In genomic region chr2:26008851-26009566, GRCh38 we compare ENCODE assay signal across 8 cellular contexts. TPM values are rescaled to one million over a fixed set of nuclear protein-coding genes. Genes with fewer than 3 reads are reported as not detected.
DNase-seq lines count a peak whose midpoint lies in the region; ATAC-seq and TF ChIP-seq lines count a peak whose summit lies in the region.

No MANE protein-coding gene starts in this region.

- H3K4me1 ChIP-seq in naive thymus-derived CD4-positive, alpha-beta T cell (ENCODE audit: control insufficient read depth in 2 of 2, insufficient read depth in 2 of 2, low read length in 2 of 2), result no peaks in the 10 kb centered on the region

- H3K9me3 ChIP-seq in naive thymus-derived CD4-positive, alpha-beta T cell (ENCODE audit: control insufficient read depth in 2 of 3, low read length in 3 of 3), result no peaks in the 10 kb centered on the region

- no peak for TF ChIP-seq CTCF in C4-2B (conservative IDR thresholded peaks at IDR 0.05)

- peak; percentile 93 for ATAC-seq in naive thymus-derived CD4-positive, alpha-beta T cell
- ATAC-seq in GM18907 (IDR thresholded peaks at IDR 0.05; ENCODE audit: unreplicated experiment), result no peak

- no peak overlapping the region for H3K4me3 ChIP-seq in naive thymus-derived CD4-positive, alpha-beta T cell (ENCODE audit: low read length)

- H3K27ac Mint-ChIP-seq in naive thymus-derived CD4-positive, alpha-beta T cell, result no peak overlapping the region
- no peak overlapping the region for H3K27ac Mint-ChIP-seq in activated CD4-positive, alpha-beta T cell treated with anti-CD3 and anti-CD28 coated beads, Interleukin-2, amount 10 ng/mL, durations not matched to agents 24 days and 14 days
- H3K27ac Mint-ChIP-seq in activated CD4-positive, alpha-beta T cell treated with anti-CD3 and anti-CD28 coated beads, Interleukin-2, amount 10 ng/mL, durations not matched to agents 7 days and 5 days, result no peak overlapping the region

- H3K36me3 ChIP-seq in naive thymus-derived CD4-positive, alpha-beta T cell (ENCODE audit: control insufficient read depth in 2 of 3, insufficient read depth in 3 of 3, low read length in 3 of 3), result no peaks in the 10 kb centered on the region

- DNase-seq in NOMO-1 (lab: John Stamatoyannopoulos, UW; ENCODE audit: unreplicated experiment in 2 of 2) (peak; percentile 98 to 99), epithelial cell of prostate (ENCODE audit: low read depth, low spot score) (peak; percentile 99), G401 (ENCODE audit: low spot score) (no peak)
- DNase-seq in naive thymus-derived CD4-positive, alpha-beta T cell, result no peak
- no peak for DNase-seq in activated CD4-positive, alpha-beta T cell treated with anti-CD3 and anti-CD28 coated beads, Interleukin-2, amount 10 ng/mL, durations not matched to agents 24 days and 14 days
- no peak for DNase-seq in activated CD4-positive, alpha-beta T cell treated with anti-CD3 and anti-CD28 coated beads, Interleukin-2, amount 10 ng/mL, durations not matched to agents 7 days and 5 days

- no peak overlapping the region for H3K4me3 Mint-ChIP-seq in naive thymus-derived CD4-positive, alpha-beta T cell
- no peak overlapping the region for H3K4me3 Mint-ChIP-seq in activated CD4-positive, alpha-beta T cell treated with anti-CD3 and anti-CD28 coated beads, Interleukin-2, amount 10 ng/mL, durations not matched to agents 24 days and 14 days
- H3K4me3 Mint-ChIP-seq in activated CD4-positive, alpha-beta T cell treated with anti-CD3 and anti-CD28 coated beads, Interleukin-2, amount 10 ng/mL, durations not matched to agents 7 days and 5 days, result no peak overlapping the region

- H3K27me3 ChIP-seq in naive thymus-derived CD4-positive, alpha-beta T cell (ENCODE audit: control insufficient read depth in 2 of 2, insufficient read depth in 2 of 2, low read length in 2 of 2), result no peaks in the 10 kb centered on the region

- CTCF ChIA-PET in naive thymus-derived CD4-positive, alpha-beta T cell (lab: Charles Lee), result no interaction called here
- CTCF ChIA-PET in activated CD4-positive, alpha-beta T cell treated with anti-CD3 and anti-CD28 coated beads, Interleukin-2, amount 10 ng/mL, durations not matched to agents 7 days and 5 days (lab: Charles Lee), result no interaction called here

- in situ Hi-C loops in G401 (cut with HindIII; ENCODE audit: low sequenced_read_pairs), result no loop called here

- H3K27ac ChIP-seq in C4-2B, result 0 out of 2 replicates have a peak overlapping the region, but pooled peaks have one; percentile 21
- H3K27ac ChIP-seq in epithelial cell of prostate, result peak overlapping the region; percentile 97
- H3K27ac ChIP-seq in naive thymus-derived CD4-positive, alpha-beta T cell (ENCODE audit: low read depth, low read length), result no peak overlapping the region

- no peaks in the 10 kb centered on the region for H3K36me3 Mint-ChIP-seq in naive thymus-derived CD4-positive, alpha-beta T cell
- H3K36me3 Mint-ChIP-seq in activated CD4-positive, alpha-beta T cell treated with anti-CD3 and anti-CD28 coated beads, Interleukin-2, amount 10 ng/mL, durations not matched to agents 24 days and 14 days (ENCODE audit: low read depth), result no peaks in the 10 kb centered on the region
- H3K36me3 Mint-ChIP-seq in activated CD4-positive, alpha-beta T cell treated with anti-CD3 and anti-CD28 coated beads, Interleukin-2, amount 10 ng/mL, durations not matched to agents 7 days and 5 days (ENCODE audit: low read depth), result no peaks in the 10 kb centered on the region

- intact Hi-C loops in naive thymus-derived CD4-positive, alpha-beta T cell (cut with micrococcal nuclease), result no loop called here
- intact Hi-C loops in activated CD4-positive, alpha-beta T cell treated with anti-CD3 and anti-CD28 coated beads, Interleukin-2, amount 10 ng/mL, durations not matched to agents 24 days and 14 days (cut with micrococcal nuclease), result no loop called here

- H3K9me3 Mint-ChIP-seq in naive thymus-derived CD4-positive, alpha-beta T cell, result peaks cover 0 to 5% (median 0%) of the 10 kb centered on the region in 11 donors
- no peaks in the 10 kb centered on the region for H3K9me3 Mint-ChIP-seq in activated CD4-positive, alpha-beta T cell treated with anti-CD3 and anti-CD28 coated beads, Interleukin-2, amount 10 ng/mL, durations not matched to agents 24 days and 14 days
- H3K9me3 Mint-ChIP-seq in activated CD4-positive, alpha-beta T cell treated with anti-CD3 and anti-CD28 coated beads, Interleukin-2, amount 10 ng/mL, durations not matched to agents 7 days and 5 days, result peaks cover 4% of the 10 kb centered on the region

- H3K27me3 Mint-ChIP-seq in naive thymus-derived CD4-positive, alpha-beta T cell, result peaks cover 0 to 5% (median 0%) of the 10 kb centered on the region in 5 donors
- H3K27me3 Mint-ChIP-seq in activated CD4-positive, alpha-beta T cell treated with anti-CD3 and anti-CD28 coated beads, Interleukin-2, amount 10 ng/mL, durations not matched to agents 24 days and 14 days, result no peaks in the 10 kb centered on the region
- no peaks in the 10 kb centered on the region for H3K27me3 Mint-ChIP-seq in activated CD4-positive, alpha-beta T cell treated with anti-CD3 and anti-CD28 coated beads, Interleukin-2, amount 10 ng/mL, durations not matched to agents 7 days and 5 days

- POLR2A ChIA-PET in naive thymus-derived CD4-positive, alpha-beta T cell (lab: Charles Lee), result interaction anchor here (0.6 kb wide), 1 partner anchor 209 kb away, joined by 3 read pairs; no protein-coding TSS in a partner anchor
- POLR2A ChIA-PET in activated CD4-positive, alpha-beta T cell treated with anti-CD3 and anti-CD28 coated beads, Interleukin-2, amount 10 ng/mL, durations not matched to agents 7 days and 5 days (lab: Charles Lee), result no interaction called here

- H3K4me1 Mint-ChIP-seq in naive thymus-derived CD4-positive, alpha-beta T cell, result peaks cover 0 to 10% (median 0%) of the 10 kb centered on the region in 7 donors
- peaks cover 8% of the 10 kb centered on the region for H3K4me1 Mint-ChIP-seq in activated CD4-positive, alpha-beta T cell treated with anti-CD3 and anti-CD28 coated beads, Interleukin-2, amount 10 ng/mL, durations not matched to agents 24 days and 14 days
- peaks cover 1% of the 10 kb centered on the region for H3K4me1 Mint-ChIP-seq in activated CD4-positive, alpha-beta T cell treated with anti-CD3 and anti-CD28 coated beads, Interleukin-2, amount 10 ng/mL, durations not matched to agents 7 days and 5 days

RNA-seq across cellular contexts. Expression of gene RAB10, which starts 24.9 kb away (rescaled TPM):
- total RNA-seq in naive thymus-derived CD4-positive, alpha-beta T cell, result 100 to 1,000 TPM in 1 of 5 experiments, 10 to 100 TPM in 4; 25.6 to 108 (median 60.5) TPM
- 10 to 100 TPM; 56.1 to 73.2 TPM for polyA plus RNA-seq in naive thymus-derived CD4-positive, alpha-beta T cell
- total RNA-seq in activated CD4-positive, alpha-beta T cell treated with anti-CD3 and anti-CD28 coated beads, Interleukin-2, amount 10 ng/mL, durations not matched to agents 24 days and 14 days, result 133 and 141 TPM in 2 replicates
- 100 to 1,000 TPM; 107 to 123 TPM for total RNA-seq in activated CD4-positive, alpha-beta T cell treated with anti-CD3 and anti-CD28 coated beads, Interleukin-2, amount 10 ng/mL, durations not matched to agents 7 days and 5 days
- 100 and 116 TPM in 2 replicates for total RNA-seq in G401 (2014; rRNA removed; shearing (Covaris generic))

RNA-seq across cellular contexts. Expression of gene KIF3C, which starts 26.7 kb away (rescaled TPM):
- total RNA-seq in naive thymus-derived CD4-positive, alpha-beta T cell, result 1 to 10 TPM; 2.9 to 6.3 (median 5.7) TPM
- 1 to 10 TPM in 1 of 2 donors, under 1 TPM in 1; 0.54 to 1.7 TPM for polyA plus RNA-seq in naive thymus-derived CD4-positive, alpha-beta T cell
- total RNA-seq in activated CD4-positive, alpha-beta T cell treated with anti-CD3 and anti-CD28 coated beads, Interleukin-2, amount 10 ng/mL, durations not matched to agents 24 days and 14 days, result 6.2 and 6.7 TPM in 2 replicates
- 1 to 10 TPM; 7.0 to 7.5 TPM for total RNA-seq in activated CD4-positive, alpha-beta T cell treated with anti-CD3 and anti-CD28 coated beads, Interleukin-2, amount 10 ng/mL, durations not matched to agents 7 days and 5 days
- total RNA-seq in G401 (2014; rRNA removed; shearing (Covaris generic)), result 17.6 and 20.6 TPM in 2 replicates

Comparison
In these comparisons a context has a peak if more than half of its experiments do, and no peak if none do; other contexts are left out.
1. DNase-seq: peak in NOMO-1 (2 of 2) and epithelial cell of prostate (single experiment); none in naive thymus-derived CD4-positive, alpha-beta T cell (0 of 9), activated CD4-positive, alpha-beta T cell treated with anti-CD3 and anti-CD28 coated beads, Interleukin-2, amount 10 ng/mL, durations not matched to agents 24 days and 14 days (single experiment), activated CD4-positive, alpha-beta T cell treated with anti-CD3 and anti-CD28 coated beads, Interleukin-2, amount 10 ng/mL, durations not matched to agents 7 days and 5 days (single experiment) and G401 (single experiment).